ENCODE assay signal across 1 cellular context in the genomic region with DNA sequence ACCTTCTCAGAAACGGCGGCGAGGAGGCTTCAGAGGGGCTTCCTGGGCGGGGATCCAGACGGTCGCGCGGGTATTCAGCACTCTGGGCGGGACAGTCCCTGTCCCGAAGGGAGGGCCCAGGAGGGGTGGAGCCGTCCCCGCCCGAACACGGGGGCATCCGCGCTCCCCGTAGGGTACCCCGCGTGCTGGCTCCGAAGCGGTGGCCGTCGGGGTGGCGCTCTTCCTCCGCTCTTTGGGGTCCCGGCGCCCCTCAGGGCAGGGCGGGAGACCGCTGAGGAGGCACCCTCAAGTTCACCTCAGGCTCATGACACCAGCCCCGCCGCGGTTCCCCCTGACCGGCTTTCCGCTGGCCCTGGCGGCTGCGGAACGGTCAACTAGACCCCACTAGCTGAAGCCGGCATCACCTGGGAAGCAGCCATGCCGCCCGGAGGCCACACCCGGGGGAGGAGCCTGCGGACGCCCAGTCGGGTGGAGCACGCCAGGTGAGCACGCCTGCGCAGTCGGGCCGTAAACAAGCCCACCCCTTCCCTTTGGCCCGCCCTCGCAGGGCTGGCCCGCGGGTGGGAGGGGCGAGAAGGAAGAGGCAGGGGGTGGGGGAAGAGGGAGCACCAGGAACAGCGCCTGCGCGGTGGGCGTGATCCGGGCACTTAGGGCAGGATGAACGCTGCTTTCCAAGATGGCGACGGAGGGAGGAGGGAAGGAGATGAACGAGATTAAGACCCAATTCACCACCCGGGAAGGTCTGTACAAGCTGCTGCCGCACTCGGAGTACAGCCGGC.
TF ChIP-seq lines count a peak whose summit lies in the region.

TSS of gene WDR20 (plus strand) at position 650 of the 779 bp plus-strand sequence. CDS start at position 677, 27 bp downstream.

TF ChIP-seq in HepG2, 621 proteins besides CTCF, POLR2A, EP300 and RAD21 (continued from another document and continues in another):
- TF ChIP-seq, protein P1, sequence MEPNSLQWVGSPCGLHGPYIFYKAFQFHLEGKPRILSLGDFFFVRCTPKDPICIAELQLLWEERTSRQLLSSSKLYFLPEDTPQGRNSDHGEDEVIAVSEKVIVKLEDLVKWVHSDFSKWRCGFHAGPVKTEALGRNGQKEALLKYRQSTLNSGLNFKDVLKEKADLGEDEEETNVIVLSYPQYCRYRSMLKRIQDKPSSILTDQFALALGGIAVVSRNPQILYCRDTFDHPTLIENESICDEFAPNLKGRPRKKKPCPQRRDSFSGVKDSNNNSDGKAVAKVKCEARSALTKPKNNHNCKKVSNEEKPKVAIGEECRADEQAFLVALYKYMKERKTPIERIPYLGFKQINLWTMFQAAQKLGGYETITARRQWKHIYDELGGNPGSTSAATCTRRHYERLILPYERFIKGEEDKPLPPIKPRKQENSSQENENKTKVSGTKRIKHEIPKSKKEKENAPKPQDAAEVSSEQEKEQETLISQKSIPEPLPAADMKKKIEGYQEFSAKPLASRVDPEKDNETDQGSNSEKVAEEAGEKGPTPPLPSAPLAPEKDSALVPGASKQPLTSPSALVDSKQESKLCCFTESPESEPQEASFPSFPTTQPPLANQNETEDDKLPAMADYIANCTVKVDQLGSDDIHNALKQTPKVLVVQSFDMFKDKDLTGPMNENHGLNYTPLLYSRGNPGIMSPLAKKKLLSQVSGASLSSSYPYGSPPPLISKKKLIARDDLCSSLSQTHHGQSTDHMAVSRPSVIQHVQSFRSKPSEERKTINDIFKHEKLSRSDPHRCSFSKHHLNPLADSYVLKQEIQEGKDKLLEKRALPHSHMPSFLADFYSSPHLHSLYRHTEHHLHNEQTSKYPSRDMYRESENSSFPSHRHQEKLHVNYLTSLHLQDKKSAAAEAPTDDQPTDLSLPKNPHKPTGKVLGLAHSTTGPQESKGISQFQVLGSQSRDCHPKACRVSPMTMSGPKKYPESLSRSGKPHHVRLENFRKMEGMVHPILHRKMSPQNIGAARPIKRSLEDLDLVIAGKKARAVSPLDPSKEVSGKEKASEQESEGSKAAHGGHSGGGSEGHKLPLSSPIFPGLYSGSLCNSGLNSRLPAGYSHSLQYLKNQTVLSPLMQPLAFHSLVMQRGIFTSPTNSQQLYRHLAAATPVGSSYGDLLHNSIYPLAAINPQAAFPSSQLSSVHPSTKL (CRISPR knock-in tag; IDR thresholded peaks at IDR 0.05) = peak; percentile 44; the same call in 1 of the 2 replicates
- TF ChIP-seq MAZ (IDR thresholded peaks at IDR 0.05; ENCODE audit: borderline replicate concordance, low read depth, low read length) (peak; percentile 87), MAZ (CRISPR knock-in tag; IDR thresholded peaks at IDR 0.05; ENCODE audit: low read depth) (peak; percentile 97), ATF6 (CRISPR knock-in tag; conservative IDR thresholded peaks at IDR 0.05) (no peak), HNF4G (IDR thresholded peaks at IDR 0.05; ENCODE audit: borderline replicate concordance, low read depth, low read length) (no peak), HNF4G (CRISPR knock-in tag; IDR thresholded peaks at IDR 0.05; ENCODE audit: borderline replicate concordance, low read depth) (peak; percentile 52; the same call in 1 of the 2 replicates), FOXP4 (CRISPR knock-in tag; IDR thresholded peaks at IDR 0.05) (peak; percentile 43; the same call in 1 of the 2 replicates), ZNF619 (CRISPR knock-in tag; IDR thresholded peaks at IDR 0.05) (peak; percentile 44; the same call in 1 of the 2 replicates), TAF1 (CRISPR knock-in tag; IDR thresholded peaks at IDR 0.05) (peak; percentile 80; the same call in 1 of the 2 replicates), GZF1 (CRISPR knock-in tag; IDR thresholded peaks at IDR 0.05) (0 out of 2 replicates have a peak, but pooled peaks have one; percentile 62), MYPOP (CRISPR knock-in tag; IDR thresholded peaks at IDR 0.05) (peak; percentile 22; the same call in 1 of the 2 replicates), PRDM10 (CRISPR knock-in tag; IDR thresholded peaks at IDR 0.05; ENCODE audit: low read depth) (0 out of 2 replicates have a peak, but pooled peaks have one; percentile 29), DMTF1 (CRISPR knock-in tag; IDR thresholded peaks at IDR 0.05) (peak; percentile 88; the same call in 1 of the 2 replicates), ZNF207 (IDR thresholded peaks at IDR 0.05; ENCODE audit: borderline replicate concordance) (no peak), ZNF629 (CRISPR knock-in tag; conservative IDR thresholded peaks at IDR 0.05) (peak; percentile 9; the same call in 1 of the 2 replicates)
- TF ChIP-seq, protein P2, sequence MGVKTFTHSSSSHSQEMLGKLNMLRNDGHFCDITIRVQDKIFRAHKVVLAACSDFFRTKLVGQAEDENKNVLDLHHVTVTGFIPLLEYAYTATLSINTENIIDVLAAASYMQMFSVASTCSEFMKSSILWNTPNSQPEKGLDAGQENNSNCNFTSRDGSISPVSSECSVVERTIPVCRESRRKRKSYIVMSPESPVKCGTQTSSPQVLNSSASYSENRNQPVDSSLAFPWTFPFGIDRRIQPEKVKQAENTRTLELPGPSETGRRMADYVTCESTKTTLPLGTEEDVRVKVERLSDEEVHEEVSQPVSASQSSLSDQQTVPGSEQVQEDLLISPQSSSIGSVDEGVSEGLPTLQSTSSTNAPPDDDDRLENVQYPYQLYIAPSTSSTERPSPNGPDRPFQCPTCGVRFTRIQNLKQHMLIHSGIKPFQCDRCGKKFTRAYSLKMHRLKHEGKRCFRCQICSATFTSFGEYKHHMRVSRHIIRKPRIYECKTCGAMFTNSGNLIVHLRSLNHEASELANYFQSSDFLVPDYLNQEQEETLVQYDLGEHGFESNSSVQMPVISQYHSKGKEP (CRISPR knock-in tag; IDR thresholded peaks at IDR 0.05) = no peak
- TF ChIP-seq, protein P3, sequence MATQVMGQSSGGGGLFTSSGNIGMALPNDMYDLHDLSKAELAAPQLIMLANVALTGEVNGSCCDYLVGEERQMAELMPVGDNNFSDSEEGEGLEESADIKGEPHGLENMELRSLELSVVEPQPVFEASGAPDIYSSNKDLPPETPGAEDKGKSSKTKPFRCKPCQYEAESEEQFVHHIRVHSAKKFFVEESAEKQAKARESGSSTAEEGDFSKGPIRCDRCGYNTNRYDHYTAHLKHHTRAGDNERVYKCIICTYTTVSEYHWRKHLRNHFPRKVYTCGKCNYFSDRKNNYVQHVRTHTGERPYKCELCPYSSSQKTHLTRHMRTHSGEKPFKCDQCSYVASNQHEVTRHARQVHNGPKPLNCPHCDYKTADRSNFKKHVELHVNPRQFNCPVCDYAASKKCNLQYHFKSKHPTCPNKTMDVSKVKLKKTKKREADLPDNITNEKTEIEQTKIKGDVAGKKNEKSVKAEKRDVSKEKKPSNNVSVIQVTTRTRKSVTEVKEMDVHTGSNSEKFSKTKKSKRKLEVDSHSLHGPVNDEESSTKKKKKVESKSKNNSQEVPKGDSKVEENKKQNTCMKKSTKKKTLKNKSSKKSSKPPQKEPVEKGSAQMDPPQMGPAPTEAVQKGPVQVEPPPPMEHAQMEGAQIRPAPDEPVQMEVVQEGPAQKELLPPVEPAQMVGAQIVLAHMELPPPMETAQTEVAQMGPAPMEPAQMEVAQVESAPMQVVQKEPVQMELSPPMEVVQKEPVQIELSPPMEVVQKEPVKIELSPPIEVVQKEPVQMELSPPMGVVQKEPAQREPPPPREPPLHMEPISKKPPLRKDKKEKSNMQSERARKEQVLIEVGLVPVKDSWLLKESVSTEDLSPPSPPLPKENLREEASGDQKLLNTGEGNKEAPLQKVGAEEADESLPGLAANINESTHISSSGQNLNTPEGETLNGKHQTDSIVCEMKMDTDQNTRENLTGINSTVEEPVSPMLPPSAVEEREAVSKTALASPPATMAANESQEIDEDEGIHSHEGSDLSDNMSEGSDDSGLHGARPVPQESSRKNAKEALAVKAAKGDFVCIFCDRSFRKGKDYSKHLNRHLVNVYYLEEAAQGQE (IDR thresholded peaks at IDR 0.05; ENCODE audit: borderline replicate concordance in 1 of 2, low read depth in 1 of 2, low read length in 2 of 2) = no peak
- TF ChIP-seq, protein P4, sequence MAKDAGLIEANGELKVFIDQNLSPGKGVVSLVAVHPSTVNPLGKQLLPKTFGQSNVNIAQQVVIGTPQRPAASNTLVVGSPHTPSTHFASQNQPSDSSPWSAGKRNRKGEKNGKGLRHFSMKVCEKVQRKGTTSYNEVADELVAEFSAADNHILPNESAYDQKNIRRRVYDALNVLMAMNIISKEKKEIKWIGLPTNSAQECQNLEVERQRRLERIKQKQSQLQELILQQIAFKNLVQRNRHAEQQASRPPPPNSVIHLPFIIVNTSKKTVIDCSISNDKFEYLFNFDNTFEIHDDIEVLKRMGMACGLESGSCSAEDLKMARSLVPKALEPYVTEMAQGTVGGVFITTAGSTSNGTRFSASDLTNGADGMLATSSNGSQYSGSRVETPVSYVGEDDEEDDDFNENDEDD (CRISPR knock-in tag; IDR thresholded peaks at IDR 0.05; ENCODE audit: borderline replicate concordance) = peak; percentile 38; the same call in 1 of the 2 replicates
